21 cellular contexts compared by ENCODE assay signal in genomic region chr12:66910366-66910974, GRCh38.
DNase-seq lines count a peak whose midpoint lies in the region; ATAC-seq and TF ChIP-seq lines count a peak whose summit lies in the region.
"Had no signal": no experiment of that assay in that cellular context is flagged by ENCODE, and none has a peak within 500 bp of the region (broad histone marks: within the 10 kb centered on the region; RNA-seq: fewer than 3 reads in every experiment).

No MANE protein-coding gene starts in this region.

- no peak for ATAC-seq in activated CD8-positive, alpha-beta T cell treated with anti-CD3 and anti-CD28 coated beads for 36 hours
- no peak for ATAC-seq in activated CD8-positive, alpha-beta T cell treated with anti-CD3 and anti-CD28 coated beads, Interleukin-2, amount 10 ng/mL, durations not matched to agents 7 days and 5 days
- peak; percentile 64 for ATAC-seq in stimulated activated naive CD8-positive, alpha-beta T cell treated with anti-CD3 and anti-CD28 coated beads, Interleukin-15, amount 100 ng/mL, for 72 hours
- no peak for ATAC-seq in stimulated activated naive CD8-positive, alpha-beta T cell treated with anti-CD3 and anti-CD28 coated beads, Interleukin-15, Interleukin-2, amounts not matched to agents 100 U/mL and 50 U/mL, for 24 hours
- peak; percentile 72 for ATAC-seq in activated naive CD8-positive, alpha-beta T cell treated with anti-CD3 and anti-CD28 coated beads, Interleukin-2, amount 50 U/mL, for 24 hours
- ATAC-seq in GM18858 (IDR thresholded peaks at IDR 0.05; ENCODE audit: unreplicated experiment): no peak
- ATAC-seq: Right ventricle myocardium inferior had no signal

- H3K27ac Mint-ChIP-seq in activated CD8-positive, alpha-beta T cell treated with anti-CD3 and anti-CD28 coated beads for 36 hours: no peak overlapping the region
- no peak overlapping the region for H3K27ac Mint-ChIP-seq in activated CD8-positive, alpha-beta T cell treated with anti-CD3 and anti-CD28 coated beads, Interleukin-2, amount 10 ng/mL, durations not matched to agents 7 days and 5 days
- H3K27ac Mint-ChIP-seq in stimulated activated naive CD8-positive, alpha-beta T cell treated with anti-CD3 and anti-CD28 coated beads, Interleukin-15, amount 100 ng/mL, for 72 hours: peak overlapping the region in 1 of 2 donors; percentile 10
- peak overlapping the region; percentile 0 for H3K27ac Mint-ChIP-seq in activated naive CD8-positive, alpha-beta T cell treated with anti-CD3 and anti-CD28 coated beads, Interleukin-2, amount 50 U/mL, for 24 hours

- H3K4me1 Mint-ChIP-seq in activated CD8-positive, alpha-beta T cell treated with anti-CD3 and anti-CD28 coated beads for 36 hours (ENCODE audit: low read depth): peaks cover 14% of the 10 kb centered on the region
- H3K4me1 Mint-ChIP-seq in activated CD8-positive, alpha-beta T cell treated with anti-CD3 and anti-CD28 coated beads, Interleukin-2, amount 10 ng/mL, durations not matched to agents 7 days and 5 days (ENCODE audit: low read depth): peaks cover 14% of the 10 kb centered on the region
- H3K4me1 Mint-ChIP-seq in stimulated activated naive CD8-positive, alpha-beta T cell treated with anti-CD3 and anti-CD28 coated beads, Interleukin-15, amount 100 ng/mL, for 72 hours: peaks cover 13% of the 10 kb centered on the region
- peaks cover 16% of the 10 kb centered on the region for H3K4me1 Mint-ChIP-seq in activated naive CD8-positive, alpha-beta T cell treated with anti-CD3 and anti-CD28 coated beads, Interleukin-2, amount 50 U/mL, for 24 hours

- no peaks in the 10 kb centered on the region for H3K36me3 Mint-ChIP-seq in activated CD8-positive, alpha-beta T cell treated with anti-CD3 and anti-CD28 coated beads for 36 hours (ENCODE audit: low read depth)
- H3K36me3 Mint-ChIP-seq in activated CD8-positive, alpha-beta T cell treated with anti-CD3 and anti-CD28 coated beads, Interleukin-2, amount 10 ng/mL, durations not matched to agents 7 days and 5 days (ENCODE audit: low read depth): no peaks in the 10 kb centered on the region
- H3K36me3 Mint-ChIP-seq in activated naive CD8-positive, alpha-beta T cell treated with anti-CD3 and anti-CD28 coated beads, Interleukin-2, amount 50 U/mL, for 24 hours (ENCODE audit: low read depth): no peaks in the 10 kb centered on the region

- POLR2A ChIA-PET in activated CD8-positive, alpha-beta T cell treated with anti-CD3 and anti-CD28 coated beads for 36 hours (lab: Charles Lee): no interaction called here
- POLR2A ChIA-PET in activated CD8-positive, alpha-beta T cell treated with anti-CD3 and anti-CD28 coated beads, Interleukin-2, amount 10 ng/mL, durations not matched to agents 7 days and 5 days (lab: Charles Lee): no interaction called here

- no peak for TF ChIP-seq CTCF in activated CD8-positive, alpha-beta T cell treated with anti-CD3 and anti-CD28 coated beads for 36 hours (IDR thresholded peaks at IDR 0.05)

- no peaks in the 10 kb centered on the region for H3K27me3 Mint-ChIP-seq in activated CD8-positive, alpha-beta T cell treated with anti-CD3 and anti-CD28 coated beads for 36 hours
- H3K27me3 Mint-ChIP-seq in activated CD8-positive, alpha-beta T cell treated with anti-CD3 and anti-CD28 coated beads, Interleukin-2, amount 10 ng/mL, durations not matched to agents 7 days and 5 days (ENCODE audit: low read depth): peaks cover 2% of the 10 kb centered on the region
- no peaks in the 10 kb centered on the region for H3K27me3 Mint-ChIP-seq in stimulated activated naive CD8-positive, alpha-beta T cell treated with anti-CD3 and anti-CD28 coated beads, Interleukin-15, amount 100 ng/mL, for 72 hours
- H3K27me3 Mint-ChIP-seq in activated naive CD8-positive, alpha-beta T cell treated with anti-CD3 and anti-CD28 coated beads, Interleukin-2, amount 50 U/mL, for 24 hours: no peaks in the 10 kb centered on the region

- H3K4me3 Mint-ChIP-seq in activated CD8-positive, alpha-beta T cell treated with anti-CD3 and anti-CD28 coated beads for 36 hours: no peak overlapping the region
- H3K4me3 Mint-ChIP-seq in activated CD8-positive, alpha-beta T cell treated with anti-CD3 and anti-CD28 coated beads, Interleukin-2, amount 10 ng/mL, durations not matched to agents 7 days and 5 days: no peak overlapping the region
- H3K4me3 Mint-ChIP-seq in stimulated activated naive CD8-positive, alpha-beta T cell treated with anti-CD3 and anti-CD28 coated beads, Interleukin-15, amount 100 ng/mL, for 72 hours: peak overlapping the region; percentile 6 to 12
- no peak overlapping the region for H3K4me3 Mint-ChIP-seq in activated naive CD8-positive, alpha-beta T cell treated with anti-CD3 and anti-CD28 coated beads, Interleukin-2, amount 50 U/mL, for 24 hours

- intact Hi-C loops in activated CD8-positive, alpha-beta T cell treated with anti-CD3 and anti-CD28 coated beads for 36 hours (cut with micrococcal nuclease): no loop called here

- H3K9me3 Mint-ChIP-seq in activated CD8-positive, alpha-beta T cell treated with anti-CD3 and anti-CD28 coated beads for 36 hours: peaks cover 2% of the 10 kb centered on the region
- peaks cover 5% of the 10 kb centered on the region for H3K9me3 Mint-ChIP-seq in activated CD8-positive, alpha-beta T cell treated with anti-CD3 and anti-CD28 coated beads, Interleukin-2, amount 10 ng/mL, durations not matched to agents 7 days and 5 days (ENCODE audit: insufficient read depth)
- H3K9me3 Mint-ChIP-seq in stimulated activated naive CD8-positive, alpha-beta T cell treated with anti-CD3 and anti-CD28 coated beads, Interleukin-15, amount 100 ng/mL, for 72 hours: no peaks in the 10 kb centered on the region
- peaks cover 4% of the 10 kb centered on the region for H3K9me3 Mint-ChIP-seq in activated naive CD8-positive, alpha-beta T cell treated with anti-CD3 and anti-CD28 coated beads, Interleukin-2, amount 50 U/mL, for 24 hours

- peak; percentile 5 for DNase-seq in activated CD8-positive, alpha-beta T cell treated with anti-CD3 and anti-CD28 coated beads for 36 hours
- no peak for DNase-seq in activated CD8-positive, alpha-beta T cell treated with anti-CD3 and anti-CD28 coated beads, Interleukin-2, amount 10 ng/mL, durations not matched to agents 7 days and 5 days
- DNase-seq in stimulated activated naive CD8-positive, alpha-beta T cell treated with anti-CD3 and anti-CD28 coated beads, Interleukin-15, amount 100 ng/mL, for 72 hours: no peak
- no peak for DNase-seq in stimulated activated naive CD8-positive, alpha-beta T cell treated with anti-CD3 and anti-CD28 coated beads, Interleukin-15, Interleukin-2, amounts not matched to agents 100 U/mL and 50 U/mL, for 24 hours
- DNase-seq in activated naive CD8-positive, alpha-beta T cell treated with anti-CD3 and anti-CD28 coated beads, Interleukin-2, amount 50 U/mL, for 24 hours: no peak
- DNase-seq in NCI-H446 treated with DMSO at 0.1 percent for 48 hours (lab: John Stamatoyannopoulos, UW): no peak
- DNase-seq: AML-193, C1 segment of cervical spinal cord, DMS53, H7, Karpas-422, MV-4-11, NCI-H1105 treated with DMSO at 0.1 percent for 48 hours, NCI-H1694, NCI-H2081, NCI-H2171, NCI-H345, NCI-H526, OCI-M1 had no signal

- CTCF ChIA-PET in activated CD8-positive, alpha-beta T cell treated with anti-CD3 and anti-CD28 coated beads for 36 hours (lab: Charles Lee): no interaction called here
- CTCF ChIA-PET in activated CD8-positive, alpha-beta T cell treated with anti-CD3 and anti-CD28 coated beads, Interleukin-2, amount 10 ng/mL, durations not matched to agents 7 days and 5 days (lab: Charles Lee): no interaction called here

Comparison
In these comparisons a context has a peak if more than half of its experiments do, and no peak if none do; other contexts are left out.
1. ATAC-seq: peak in stimulated activated naive CD8-positive, alpha-beta T cell treated with anti-CD3 and anti-CD28 coated beads, Interleukin-15, amount 100 ng/mL, for 72 hours (single experiment) and activated naive CD8-positive, alpha-beta T cell treated with anti-CD3 and anti-CD28 coated beads, Interleukin-2, amount 50 U/mL, for 24 hours (single experiment); none in activated CD8-positive, alpha-beta T cell treated with anti-CD3 and anti-CD28 coated beads for 36 hours (single experiment), activated CD8-positive, alpha-beta T cell treated with anti-CD3 and anti-CD28 coated beads, Interleukin-2, amount 10 ng/mL, durations not matched to agents 7 days and 5 days (single experiment), stimulated activated naive CD8-positive, alpha-beta T cell treated with anti-CD3 and anti-CD28 coated beads, Interleukin-15, Interleukin-2, amounts not matched to agents 100 U/mL and 50 U/mL, for 24 hours (single experiment) and GM18858 (single experiment).
2. H3K4me3 Mint-ChIP-seq: peak in stimulated activated naive CD8-positive, alpha-beta T cell treated with anti-CD3 and anti-CD28 coated beads, Interleukin-15, amount 100 ng/mL, for 72 hours (2 of 2); none in activated CD8-positive, alpha-beta T cell treated with anti-CD3 and anti-CD28 coated beads for 36 hours (single experiment), activated CD8-positive, alpha-beta T cell treated with anti-CD3 and anti-CD28 coated beads, Interleukin-2, amount 10 ng/mL, durations not matched to agents 7 days and 5 days (single experiment) and activated naive CD8-positive, alpha-beta T cell treated with anti-CD3 and anti-CD28 coated beads, Interleukin-2, amount 50 U/mL, for 24 hours (single experiment).